1 cellular context compared by ENCODE assay signal in the genomic region with DNA sequence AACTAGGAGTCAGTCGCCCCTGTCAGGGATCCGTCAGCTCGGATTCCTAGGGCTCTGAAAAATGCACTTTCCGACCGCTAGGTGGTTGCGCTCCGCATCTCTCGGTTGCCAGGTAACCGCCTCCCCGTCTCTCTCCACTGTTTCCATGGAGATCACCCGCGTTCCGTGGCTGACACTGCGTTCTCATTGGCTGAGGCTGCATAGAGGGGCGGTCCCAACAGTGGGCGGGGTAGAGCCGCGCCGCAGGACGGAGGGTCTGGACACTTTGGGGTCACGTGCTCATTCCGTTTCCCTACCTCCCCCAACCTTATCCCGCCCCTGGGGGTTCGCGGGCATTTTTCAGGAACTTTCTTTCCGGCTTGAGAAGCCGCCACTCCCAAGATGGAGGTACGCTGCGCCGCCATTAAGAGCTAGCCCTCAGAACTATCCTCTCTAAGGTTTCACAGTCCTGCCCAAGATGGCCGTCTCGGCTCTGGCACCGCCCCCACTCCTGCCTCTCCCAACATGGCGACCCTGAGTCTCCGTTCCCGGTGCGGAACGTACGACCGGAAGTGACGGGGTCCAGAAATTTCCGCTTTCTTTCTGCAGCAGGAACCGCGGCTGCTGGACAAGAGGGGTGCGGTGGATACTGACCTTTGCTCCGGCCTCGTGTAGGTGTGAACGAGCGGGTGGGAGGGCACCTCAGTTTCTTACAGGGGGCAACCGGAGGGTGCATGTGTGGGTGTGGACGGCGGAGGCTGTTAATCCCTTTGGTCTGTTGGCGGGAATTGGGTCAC.
TF ChIP-seq lines count a peak whose summit lies in the region.

Gene ODAD3 (minus strand): TSS at position 65 of the 776 bp plus-strand sequence. CDS start 105 bp downstream, outside the sequence.
Gene PRKCSH (plus strand): TSS at position 579 of the 776 bp plus-strand sequence. CDS start 483 bp downstream, outside the sequence.

TF ChIP-seq in K562, 482 proteins besides CTCF, POLR2A, EP300 and RAD21 (continued from another document and continues in another):
- no peak for TF ChIP-seq ZBTB49 (CRISPR knock-in tag; IDR thresholded peaks at IDR 0.05; ENCODE audit: borderline replicate concordance)
- no peak for TF ChIP-seq ZFP30 (CRISPR knock-in tag; IDR thresholded peaks at IDR 0.05; ENCODE audit: borderline replicate concordance)
- no peak for TF ChIP-seq GTF2F1 (IDR thresholded peaks at IDR 0.05; ENCODE audit: low read depth, low read length)
- no peak for TF ChIP-seq NR1H2 (CRISPR knock-in tag; IDR thresholded peaks at IDR 0.05)
- no peak for TF ChIP-seq ZNF668 (CRISPR knock-in tag; IDR thresholded peaks at IDR 0.05)
- no peak for TF ChIP-seq MAFG (tag; conservative IDR thresholded peaks at IDR 0.05)
- no peak for TF ChIP-seq MEF2A (IDR thresholded peaks at IDR 0.05; ENCODE audit: control insufficient read depth, low read depth, low read length)
- TF ChIP-seq ESRRA (IDR thresholded peaks at IDR 0.05; ENCODE audit: borderline replicate concordance, low read depth), result peak; percentile 45
- TF ChIP-seq ZKSCAN8 (CRISPR knock-in tag; IDR thresholded peaks at IDR 0.05), result no peak
- TF ChIP-seq HSF4 (CRISPR knock-in tag; IDR thresholded peaks at IDR 0.05; ENCODE audit: borderline replicate concordance), result no peak
- peak; percentile 32 for TF ChIP-seq RB1 (IDR thresholded peaks at IDR 0.05; ENCODE audit: low read depth)
- no peak for TF ChIP-seq ZNF146 (CRISPR knock-in tag; IDR thresholded peaks at IDR 0.05; ENCODE audit: unreplicated experiment)
- TF ChIP-seq JUND (IDR thresholded peaks at IDR 0.05; ENCODE audit: borderline replicate concordance, low read depth, low read length), result peak; percentile 61; the same call in 1 of the 2 replicates
- peak; percentile 65; the same call in 2 of the 3 replicates for TF ChIP-seq JUND (tag; IDR thresholded peaks at IDR 0.05; ENCODE audit: borderline replicate concordance, low read depth, low read length)
- 0 out of 2 replicates have a peak, but pooled peaks have one; percentile 28 for TF ChIP-seq TARDBP (IDR thresholded peaks at IDR 0.05)
- TF ChIP-seq POU5F1 (IDR thresholded peaks at IDR 0.05; ENCODE audit: borderline replicate concordance, low read depth, low read length, partially characterized antibody), result no peak
- no peak for TF ChIP-seq ZNF780A (CRISPR knock-in tag; IDR thresholded peaks at IDR 0.05)
- TF ChIP-seq DNMT1 (IDR thresholded peaks at IDR 0.05), result no peak
- peak; percentile 54 for TF ChIP-seq RBBP5 (IDR thresholded peaks at IDR 0.05; ENCODE audit: borderline replicate concordance, insufficient read depth, low read length, poor library complexity, severe bottlenecking)
- peak; percentile 73 for TF ChIP-seq DIDO1 (tag; IDR thresholded peaks at IDR 0.05; ENCODE audit: low read depth)
- TF ChIP-seq MBD2 (IDR thresholded peaks at IDR 0.05; ENCODE audit: borderline replicate concordance, low read depth), result peak; percentile 77
- TF ChIP-seq ZNF445 (CRISPR knock-in tag; IDR thresholded peaks at IDR 0.05; ENCODE audit: low read depth), result no peak
- TF ChIP-seq ARID4B (CRISPR knock-in tag; IDR thresholded peaks at IDR 0.05), result peak; percentile 64; the same call in 1 of the 2 replicates
- no peak for TF ChIP-seq RBM39 (optimal IDR thresholded peaks at IDR 0.05; ENCODE audit: low read depth, low read length)
- no peak for TF ChIP-seq MCM3 (IDR thresholded peaks at IDR 0.05)
- peak; percentile 98 for TF ChIP-seq RAD51 (IDR thresholded peaks at IDR 0.05; ENCODE audit: borderline replicate concordance, low read depth)
- no peak for TF ChIP-seq TCF7L2 (IDR thresholded peaks at IDR 0.05; ENCODE audit: low read depth, low read length)
- peak; percentile 41; the same call in 1 of the 2 replicates for TF ChIP-seq RNF2 (IDR thresholded peaks at IDR 0.05)
- TF ChIP-seq MAFK (IDR thresholded peaks at IDR 0.05; ENCODE audit: low read length), result no peak
- TF ChIP-seq, protein P1, sequence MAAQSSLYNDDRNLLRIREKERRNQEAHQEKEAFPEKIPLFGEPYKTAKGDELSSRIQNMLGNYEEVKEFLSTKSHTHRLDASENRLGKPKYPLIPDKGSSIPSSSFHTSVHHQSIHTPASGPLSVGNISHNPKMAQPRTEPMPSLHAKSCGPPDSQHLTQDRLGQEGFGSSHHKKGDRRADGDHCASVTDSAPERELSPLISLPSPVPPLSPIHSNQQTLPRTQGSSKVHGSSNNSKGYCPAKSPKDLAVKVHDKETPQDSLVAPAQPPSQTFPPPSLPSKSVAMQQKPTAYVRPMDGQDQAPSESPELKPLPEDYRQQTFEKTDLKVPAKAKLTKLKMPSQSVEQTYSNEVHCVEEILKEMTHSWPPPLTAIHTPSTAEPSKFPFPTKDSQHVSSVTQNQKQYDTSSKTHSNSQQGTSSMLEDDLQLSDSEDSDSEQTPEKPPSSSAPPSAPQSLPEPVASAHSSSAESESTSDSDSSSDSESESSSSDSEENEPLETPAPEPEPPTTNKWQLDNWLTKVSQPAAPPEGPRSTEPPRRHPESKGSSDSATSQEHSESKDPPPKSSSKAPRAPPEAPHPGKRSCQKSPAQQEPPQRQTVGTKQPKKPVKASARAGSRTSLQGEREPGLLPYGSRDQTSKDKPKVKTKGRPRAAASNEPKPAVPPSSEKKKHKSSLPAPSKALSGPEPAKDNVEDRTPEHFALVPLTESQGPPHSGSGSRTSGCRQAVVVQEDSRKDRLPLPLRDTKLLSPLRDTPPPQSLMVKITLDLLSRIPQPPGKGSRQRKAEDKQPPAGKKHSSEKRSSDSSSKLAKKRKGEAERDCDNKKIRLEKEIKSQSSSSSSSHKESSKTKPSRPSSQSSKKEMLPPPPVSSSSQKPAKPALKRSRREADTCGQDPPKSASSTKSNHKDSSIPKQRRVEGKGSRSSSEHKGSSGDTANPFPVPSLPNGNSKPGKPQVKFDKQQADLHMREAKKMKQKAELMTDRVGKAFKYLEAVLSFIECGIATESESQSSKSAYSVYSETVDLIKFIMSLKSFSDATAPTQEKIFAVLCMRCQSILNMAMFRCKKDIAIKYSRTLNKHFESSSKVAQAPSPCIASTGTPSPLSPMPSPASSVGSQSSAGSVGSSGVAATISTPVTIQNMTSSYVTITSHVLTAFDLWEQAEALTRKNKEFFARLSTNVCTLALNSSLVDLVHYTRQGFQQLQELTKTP (IDR thresholded peaks at IDR 0.05; ENCODE audit: low read depth in 1 of 2, partially characterized antibody in 2 of 2), result peak in 1 of 2 experiments; percentile 48
- TF ChIP-seq ZNF830 (CRISPR knock-in tag; IDR thresholded peaks at IDR 0.05), result no peak
- TF ChIP-seq ZNF398 (CRISPR knock-in tag; IDR thresholded peaks at IDR 0.05), result no peak
- no peak for TF ChIP-seq ZBTB9 (CRISPR knock-in tag; IDR thresholded peaks at IDR 0.05)
- TF ChIP-seq ZNF764 (CRISPR knock-in tag; IDR thresholded peaks at IDR 0.05; ENCODE audit: low read depth), result no peak
- TF ChIP-seq KHSRP (IDR thresholded peaks at IDR 0.05), result no peak
- no peak for TF ChIP-seq U2AF1 (optimal IDR thresholded peaks at IDR 0.05; ENCODE audit: low read depth, low read length)
- no peak for TF ChIP-seq LARP7 (IDR thresholded peaks at IDR 0.05)
- TF ChIP-seq ZNF431 (CRISPR knock-in tag; IDR thresholded peaks at IDR 0.05), result no peak
- no peak for TF ChIP-seq PATZ1 (CRISPR knock-in tag; IDR thresholded peaks at IDR 0.05; ENCODE audit: borderline replicate concordance)
- TF ChIP-seq ZNF507 (tag; conservative IDR thresholded peaks at IDR 0.05), result no peak
- TF ChIP-seq MYNN (IDR thresholded peaks at IDR 0.05), result peak; percentile 94
- TF ChIP-seq MYNN (CRISPR knock-in tag; IDR thresholded peaks at IDR 0.05), result no peak
- TF ChIP-seq TAF15 (IDR thresholded peaks at IDR 0.05; ENCODE audit: low read depth, low read length), result no peak
- TF ChIP-seq MEF2D (tag; conservative IDR thresholded peaks at IDR 0.05; ENCODE audit: low read depth), result 0 out of 2 replicates have a peak, but pooled peaks have one; percentile 45
- peak; percentile 92 for TF ChIP-seq ZBTB12 (CRISPR knock-in tag; IDR thresholded peaks at IDR 0.05)
